ENCODE assay signal across 7 cellular contexts in genomic region chr3:112097378-112097777, GRCh38. TPM values are rescaled to one million over a fixed set of nuclear protein-coding genes. Genes with fewer than 3 reads are reported as not detected.
A peak's percentile ranks its signal among the peaks of the same experiment; 100 is the strongest.
DNase-seq lines count a peak whose midpoint lies in the region; ATAC-seq, FAIRE-seq and TF ChIP-seq lines count a peak whose summit lies in the region.

No MANE protein-coding gene starts in this region.

- TF ChIP-seq CTCF in keratinocyte (optimal IDR thresholded peaks at IDR 0.05 in 1 of 3, IDR thresholded peaks at IDR 0.05 in 1 of 3, conservative IDR thresholded peaks at IDR 0.05 in 1 of 3; ENCODE audit: extremely low read depth in 1 of 3, insufficient read depth in 2 of 3, low read length in 3 of 3), result no peak

- dilution Hi-C loops in keratinocyte (cut with MboI; ENCODE audit: extremely low pct_ligation_motif_present, low sequenced_read_pairs), result no loop called here

- DNase-seq in GM12892 (ENCODE audit: insufficient read length) (no peak), HS-27A (ENCODE audit: low read depth) (peak; percentile 98), T1000 (lab: John Stamatoyannopoulos, UW) (peak; percentile 82), keratinocyte (ENCODE audit: low read depth, low spot score) (peak; percentile 94), hippocampal formation (lab: John Stamatoyannopoulos, UW) (no peak), posterior vena cava (ENCODE audit: low spot score) (no peak)

- no peak for ATAC-seq in GM19035 (IDR thresholded peaks at IDR 0.05; ENCODE audit: unreplicated experiment)

- no peak for TF ChIP-seq POLR2A in GM12892 (IDR thresholded peaks at IDR 0.05; ENCODE audit: low read depth, low read length)

- H4K20me1 ChIP-seq in keratinocyte (ENCODE audit: control insufficient read depth, extremely low read depth, insufficient read depth, low read length), result no peaks in the 10 kb centered on the region

- peaks cover 45% of the 10 kb centered on the region for H3K4me1 ChIP-seq in keratinocyte (ENCODE audit: control insufficient read depth, extremely low read depth, insufficient read depth, low read length)

- no peaks in the 10 kb centered on the region for H3K27me3 ChIP-seq in keratinocyte (ENCODE audit: control insufficient read depth, extremely low read depth, insufficient read depth, low read length)

- peaks cover 3% of the 10 kb centered on the region for H3K9me1 ChIP-seq in keratinocyte (ENCODE audit: control insufficient read depth, extremely low read depth, insufficient read depth, low read length)

- H3K9ac ChIP-seq in keratinocyte (ENCODE audit: control insufficient read depth, extremely low read depth, insufficient read depth, low read length), result no peak overlapping the region

- no peak overlapping the region for H3K4me3 ChIP-seq in keratinocyte (ENCODE audit: control insufficient read depth in 2 of 3, extremely low read depth in 1 of 3, insufficient read depth in 2 of 3, low read depth in 1 of 3, low read length in 3 of 3)

- peaks cover 43% of the 10 kb centered on the region for H3K79me2 ChIP-seq in keratinocyte (ENCODE audit: control insufficient read depth, insufficient read depth, low read length)

- peak overlapping the region; percentile 36 for H3K4me2 ChIP-seq in keratinocyte (ENCODE audit: control insufficient read depth, extremely low read depth, insufficient read depth, low read depth, low read length)

- H3K27ac ChIP-seq in keratinocyte (ENCODE audit: control insufficient read depth, insufficient read depth, low read length), result peak overlapping the region; percentile 33

- FAIRE-seq in GM12892 (lab: Jason Lieb, UNC), result peak; percentile 68
- peak; percentile 99 for FAIRE-seq in keratinocyte (lab: Jason Lieb, UNC)

- intact Hi-C loops in posterior vena cava (cut with DNase I), result no loop called here

- no peak overlapping the region for H2AFZ ChIP-seq in keratinocyte (ENCODE audit: control insufficient read depth, low read length)

- H3K9me3 ChIP-seq in keratinocyte (ENCODE audit: control insufficient read depth, low read depth, low read length), result no peaks in the 10 kb centered on the region

- H3K36me3 ChIP-seq in keratinocyte (ENCODE audit: control insufficient read depth in 2 of 2, extremely low read depth in 1 of 2, insufficient read depth in 2 of 2, low read length in 2 of 2), result peaks cover 4 to 5% of the 10 kb centered on the region in 2 experiments

RNA-seq across cellular contexts. Expression of gene C3orf52, which starts 11.2 kb away (rescaled TPM):
- polyA plus RNA-seq in GM12892 (2012; ENCODE audit: missing spikeins), result 5.0 TPM
- polyA plus RNA-seq in keratinocyte, result 12.9 to 15.8 TPM (median 13.7 TPM) in 3 replicates
- polyA plus RNA-seq in keratinocyte (2011; ENCODE audit: low read depth), result 3.8 TPM
- polyA plus RNA-seq in keratinocyte (2011; cell fraction: cytosol; rRNA removed), result 5.3 and 7.8 TPM in 2 replicates
- 36.2 and 46.6 TPM in 2 replicates for polyA plus RNA-seq in keratinocyte (2011; cell fraction: nucleus; rRNA removed)
- polyA plus RNA-seq in keratinocyte (2012; ENCODE audit: low replicate concordance), result 7.7 and 14.1 TPM in 2 replicates
- polyA minus RNA-seq in keratinocyte, result 10.4 to 42.3 TPM (median 27.2 TPM) in 3 replicates
- polyA minus RNA-seq in keratinocyte (2011; cell fraction: cytosol; rRNA and poly(A)+ RNA removed), result 4.0 TPM
- polyA minus RNA-seq in keratinocyte (2011; cell fraction: nucleus; rRNA and poly(A)+ RNA removed), result 42.8 and 81.6 TPM in 2 replicates
- total RNA-seq in posterior vena cava, result 1 to 10 TPM; 2.1 to 9.9 TPM

RNA-seq across cellular contexts. Expression of gene GCSAM, which starts 35.7 kb away (rescaled TPM):
- polyA plus RNA-seq in GM12892 (2012; ENCODE audit: missing spikeins), result 273 TPM
- 1.7 to 2.9 TPM (median 2.5 TPM) in 3 replicates for polyA plus RNA-seq in keratinocyte
- 0.07 TPM for polyA plus RNA-seq in keratinocyte (2011; ENCODE audit: low read depth)
- polyA plus RNA-seq in keratinocyte (2011; cell fraction: cytosol; rRNA removed), result 1.2 and 1.8 TPM in 2 replicates
- 1.2 and 1.3 TPM in 2 replicates for polyA plus RNA-seq in keratinocyte (2011; cell fraction: nucleus; rRNA removed)
- polyA plus RNA-seq in keratinocyte (2012; ENCODE audit: low replicate concordance), result 1.4 and 2.5 TPM in 2 replicates
- 0.36 to 2.0 TPM (median 0.54 TPM) in 3 replicates for polyA minus RNA-seq in keratinocyte
- not detected for polyA minus RNA-seq in keratinocyte (2011; cell fraction: cytosol; rRNA and poly(A)+ RNA removed)
- polyA minus RNA-seq in keratinocyte (2011; cell fraction: nucleus; rRNA and poly(A)+ RNA removed), result not detected in 2 replicates
- total RNA-seq in posterior vena cava, result under 1 TPM; 0.29 to 0.37 TPM

Comparison
In these comparisons a context has a peak if more than half of its experiments do, and no peak if none do; other contexts are left out.
1. DNase-seq: peak in HS-27A (single experiment), T1000 (single experiment) and keratinocyte (single experiment); none in GM12892 (single experiment), hippocampal formation (0 of 2) and posterior vena cava (single experiment).